In the genomic region with DNA sequence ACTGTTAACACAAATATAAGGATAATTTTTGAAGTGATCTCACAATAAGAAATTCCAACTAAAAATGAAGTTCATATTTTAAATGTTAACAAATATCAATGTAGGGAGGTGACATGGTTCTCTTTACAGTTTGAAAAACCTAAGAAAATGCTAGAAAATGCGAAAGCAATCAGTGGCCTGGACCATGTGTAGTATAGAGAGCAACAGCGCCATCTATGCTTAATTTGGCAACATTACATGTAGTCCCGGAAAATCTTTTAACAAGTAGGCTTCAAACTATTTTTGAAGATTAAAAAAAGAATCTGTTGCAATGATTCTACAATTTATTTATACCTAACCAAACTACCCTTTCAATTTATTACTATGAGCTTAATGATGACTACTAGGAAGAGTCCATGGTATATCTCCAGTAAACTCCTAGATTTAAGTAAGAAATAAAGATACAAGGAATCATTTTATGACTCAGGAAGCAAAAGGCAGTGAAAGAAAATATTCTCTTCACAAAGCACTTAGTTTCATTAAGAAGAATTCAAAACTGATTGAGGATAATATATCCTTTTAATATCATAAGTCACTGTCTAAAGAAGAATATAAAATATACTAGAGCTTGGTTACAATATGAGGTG, we compare ENCODE assay signal across 9 cellular contexts. TPM values are rescaled to one million over a fixed set of nuclear protein-coding genes. Genes with fewer than 3 reads are reported as not detected.
DNase-seq lines count a peak whose midpoint lies in the region; FAIRE-seq and TF ChIP-seq lines count a peak whose summit lies in the region.
"Had no signal": no experiment of that assay in that cellular context is flagged by ENCODE, and none has a peak within 500 bp of the region (broad histone marks: within the 10 kb centered on the region; RNA-seq: fewer than 3 reads in every experiment).

No MANE protein-coding gene starts in this region.

- no peak for TF ChIP-seq POLR2A in testis (IDR thresholded peaks at IDR 0.05)

- WGBS in testis, 2 donors: 19 to 24% methylated on average over 3 of the region's 3 CpGs

- FAIRE-seq in bronchial epithelial cell (lab: Jason Lieb, UNC) (no peak), kidney (lab: Jason Lieb, UNC) (peak; percentile 83)

- H3K27me3 ChIP-seq in H7 (ENCODE audit: control insufficient read depth, insufficient read depth, low read length) (no peaks in the 10 kb centered on the region), bronchial epithelial cell (ENCODE audit: control insufficient read depth, insufficient read depth, low read length) (no peaks in the 10 kb centered on the region), testis (no peaks in the 10 kb centered on the region)

- no peak overlapping the region for H3K4me3 Mint-ChIP-seq in activated T-helper 2 cell treated with anti-CD3 and anti-CD28 coated beads, Interferon-gamma antibody, Interleukin-2, Interleukin-4, amounts not matched to agents 10 μg/mL and 5 μg/mL and 100 μg/mL, durations not matched to agents 14 hours and 24 hours and 36 hours (ENCODE audit: low read depth)
- H3K4me3 Mint-ChIP-seq: naive thymus-derived CD8-positive, alpha-beta T cell had no signal

- H3K27ac Mint-ChIP-seq in activated T-helper 2 cell treated with anti-CD3 and anti-CD28 coated beads, Interferon-gamma antibody, Interleukin-2, Interleukin-4, amounts not matched to agents 10 μg/mL and 5 μg/mL and 100 μg/mL, durations not matched to agents 14 hours and 24 hours and 36 hours: no peak overlapping the region

- peak overlapping the region in 1 of 2 donors; percentile 54 for H3K27ac ChIP-seq in kidney (ENCODE audit: low read depth in 2 of 2, low read length in 2 of 2)
- H3K27ac ChIP-seq in testis: no peak overlapping the region

- DNase-seq in CD1c-positive myeloid dendritic cell (ENCODE audit: extremely low spot score) (peak; percentile 73), H7 (peak; percentile 62), NCI-H82 (lab: John Stamatoyannopoulos, UW) (peak; percentile 69), bronchial epithelial cell (ENCODE audit: low read depth) (peak; percentile 63), kidney (no peak), testis (peak; percentile 49), NCI-H524 treated with DMSO at 0.1 percent for 48 hours (lab: John Stamatoyannopoulos, UW) (no peak)
- no peak for DNase-seq in activated T-helper 2 cell treated with anti-CD3 and anti-CD28 coated beads, Interferon-gamma antibody, Interleukin-2, Interleukin-4, amounts not matched to agents 10 μg/mL and 5 μg/mL and 100 μg/mL, durations not matched to agents 14 hours and 24 hours and 36 hours (ENCODE audit: low spot score)

- H3K9me3 Mint-ChIP-seq in activated T-helper 2 cell treated with anti-CD3 and anti-CD28 coated beads, Interferon-gamma antibody, Interleukin-2, Interleukin-4, amounts not matched to agents 10 μg/mL and 5 μg/mL and 100 μg/mL, durations not matched to agents 14 hours and 24 hours and 36 hours: no peaks in the 10 kb centered on the region
- H3K9me3 Mint-ChIP-seq: naive thymus-derived CD8-positive, alpha-beta T cell had no signal

- H3K4me1 Mint-ChIP-seq in activated T-helper 2 cell treated with anti-CD3 and anti-CD28 coated beads, Interferon-gamma antibody, Interleukin-2, Interleukin-4, amounts not matched to agents 10 μg/mL and 5 μg/mL and 100 μg/mL, durations not matched to agents 14 hours and 24 hours and 36 hours (ENCODE audit: low read depth): no peaks in the 10 kb centered on the region

- H3K9ac ChIP-seq in kidney (ENCODE audit: low read length in 2 of 2): no peak overlapping the region

- peak; percentile 63 for TF ChIP-seq CTCF in bronchial epithelial cell (IDR thresholded peaks at IDR 0.05; ENCODE audit: insufficient read depth, low read length, severe bottlenecking)
- TF ChIP-seq CTCF in kidney (IDR thresholded peaks at IDR 0.05; ENCODE audit: borderline replicate concordance, extremely low read depth, insufficient read depth): peak; percentile 69
- peak; percentile 79 to 87 (median 83) for TF ChIP-seq CTCF in testis (IDR thresholded peaks at IDR 0.05)

- H3K36me3 Mint-ChIP-seq in activated T-helper 2 cell treated with anti-CD3 and anti-CD28 coated beads, Interferon-gamma antibody, Interleukin-2, Interleukin-4, amounts not matched to agents 10 μg/mL and 5 μg/mL and 100 μg/mL, durations not matched to agents 14 hours and 24 hours and 36 hours (ENCODE audit: low read depth): peaks cover 51% of the 10 kb centered on the region

- H3K4me3 ChIP-seq in H7 (ENCODE audit: insufficient read depth, low read depth, low read length) (no peak overlapping the region), bronchial epithelial cell (ENCODE audit: low read depth, low read length) (no peak overlapping the region), kidney (ENCODE audit: low read length in 2 of 2) (no peak overlapping the region), testis (no peak overlapping the region)

- peaks cover 0 to 2% of the 10 kb centered on the region in 2 donors for H3K4me1 ChIP-seq in kidney (ENCODE audit: control insufficient read depth in 1 of 2, insufficient read depth in 1 of 2, low read depth in 1 of 2, low read length in 2 of 2)
- H3K4me1 ChIP-seq in testis: no peaks in the 10 kb centered on the region

- H3K36me3 ChIP-seq in H7 (replicated peaks; ENCODE audit: control insufficient read depth, insufficient read depth, low read length) (peaks cover 13% of the 10 kb centered on the region), bronchial epithelial cell (ENCODE audit: control insufficient read depth, insufficient read depth, low read length) (peaks cover 19% of the 10 kb centered on the region), kidney (ENCODE audit: control insufficient read depth in 1 of 2, insufficient read depth in 2 of 2, low read length in 2 of 2) (peaks cover 19 to 20% of the 10 kb centered on the region in 2 donors), testis (ENCODE audit: low read depth, missing control alignments) (no peaks in the 10 kb centered on the region)

- intact Hi-C loops in kidney (cut with DNase I): no loop called here
- intact Hi-C loops in testis (cut with DNase I; ENCODE audit: low total_unique reads): no loop called here
- intact Hi-C loops in activated T-helper 2 cell treated with anti-CD3 and anti-CD28 coated beads, Interferon-gamma antibody, Interleukin-2, Interleukin-4, amounts not matched to agents 10 μg/mL and 5 μg/mL and 100 μg/mL, durations not matched to agents 14 hours and 24 hours and 36 hours (cut with micrococcal nuclease): loop anchor here (1.0 to 10.0 kb wide), 2 partner anchors 58 to 957 kb away; no protein-coding TSS in a partner anchor

- H3K9me3 ChIP-seq in kidney (ENCODE audit: control insufficient read depth in 1 of 2, low read length in 2 of 2) (no peaks in the 10 kb centered on the region), testis (no peaks in the 10 kb centered on the region)

- no peaks in the 10 kb centered on the region for H3K27me3 Mint-ChIP-seq in activated T-helper 2 cell treated with anti-CD3 and anti-CD28 coated beads, Interferon-gamma antibody, Interleukin-2, Interleukin-4, amounts not matched to agents 10 μg/mL and 5 μg/mL and 100 μg/mL, durations not matched to agents 14 hours and 24 hours and 36 hours (ENCODE audit: low read depth)
- H3K27me3 Mint-ChIP-seq: naive thymus-derived CD8-positive, alpha-beta T cell had no signal

RNA-seq across cellular contexts. Expression of gene NDUFA10, which starts 33.3 kb away (rescaled TPM):
- total RNA-seq in H7 (2014; rRNA removed; shearing (Covaris generic)): 125 and 130 TPM in 2 replicates
- total RNA-seq in bronchial epithelial cell (162 and 166 TPM in 2 replicates), kidney (121 TPM), testis (100 to 1,000 TPM; 139 to 165 TPM)
- polyA plus RNA-seq in kidney (ENCODE audit: insufficient read depth, low read depth, low replicate concordance) (270 TPM), testis (ENCODE audit: insufficient read depth, low read depth, low replicate concordance) (108 TPM)
- total RNA-seq in activated T-helper 2 cell treated with anti-CD3 and anti-CD28 coated beads, Interferon-gamma antibody, Interleukin-2, Interleukin-4, amounts not matched to agents 10 μg/mL and 5 μg/mL and 100 μg/mL, durations not matched to agents 14 hours and 24 hours and 36 hours: 105 and 108 TPM in 2 replicates

RNA-seq across cellular contexts. Expression of gene OR6B2, which starts 38.4 kb away (rescaled TPM):
- total RNA-seq in H7 (2014; rRNA removed; shearing (Covaris generic)): not detected in 2 replicates
- total RNA-seq in bronchial epithelial cell (not detected in 2 replicates), kidney (not detected), testis (not detected)
- polyA plus RNA-seq in kidney (ENCODE audit: insufficient read depth, low read depth, low replicate concordance) (not detected), testis (ENCODE audit: insufficient read depth, low read depth, low replicate concordance) (not detected)
- total RNA-seq in activated T-helper 2 cell treated with anti-CD3 and anti-CD28 coated beads, Interferon-gamma antibody, Interleukin-2, Interleukin-4, amounts not matched to agents 10 μg/mL and 5 μg/mL and 100 μg/mL, durations not matched to agents 14 hours and 24 hours and 36 hours: not detected in 2 replicates
- total RNA-seq: naive thymus-derived CD8-positive, alpha-beta T cell had no signal
- polyA plus RNA-seq: naive thymus-derived CD8-positive, alpha-beta T cell had no signal

Comparison
In these comparisons a context has a peak if more than half of its experiments do, and no peak if none do; other contexts are left out.
1. DNase-seq: peak in CD1c-positive myeloid dendritic cell (single experiment), H7 (single experiment), NCI-H82 (single experiment), bronchial epithelial cell (single experiment) and testis (single experiment); none in kidney (single experiment), activated T-helper 2 cell treated with anti-CD3 and anti-CD28 coated beads, Interferon-gamma antibody, Interleukin-2, Interleukin-4, amounts not matched to agents 10 μg/mL and 5 μg/mL and 100 μg/mL, durations not matched to agents 14 hours and 24 hours and 36 hours (single experiment) and NCI-H524 treated with DMSO at 0.1 percent for 48 hours (single experiment).
2. Peak in every context shown above with its lines, with median percentiles within 50 percentile points of each other: CTCF ChIP-seq.